1 cellular context compared by ENCODE assay signal in genomic region chr9:37412431-37413151, GRCh38.
TF ChIP-seq lines count a peak whose summit lies in the region.

No MANE protein-coding gene starts in this region.

TF ChIP-seq in H1, 55 proteins besides CTCF, POLR2A, EP300 and RAD21 (continued from another document):
- TF ChIP-seq, protein P1, sequence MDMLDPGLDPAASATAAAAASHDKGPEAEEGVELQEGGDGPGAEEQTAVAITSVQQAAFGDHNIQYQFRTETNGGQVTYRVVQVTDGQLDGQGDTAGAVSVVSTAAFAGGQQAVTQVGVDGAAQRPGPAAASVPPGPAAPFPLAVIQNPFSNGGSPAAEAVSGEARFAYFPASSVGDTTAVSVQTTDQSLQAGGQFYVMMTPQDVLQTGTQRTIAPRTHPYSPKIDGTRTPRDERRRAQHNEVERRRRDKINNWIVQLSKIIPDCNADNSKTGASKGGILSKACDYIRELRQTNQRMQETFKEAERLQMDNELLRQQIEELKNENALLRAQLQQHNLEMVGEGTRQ (IDR thresholded peaks at IDR 0.05; ENCODE audit: low read length) = no peak
- no peak for TF ChIP-seq GTF2F1 (IDR thresholded peaks at IDR 0.05; ENCODE audit: borderline replicate concordance, low read depth, low read length)
- TF ChIP-seq SIRT6 (IDR thresholded peaks at IDR 0.05; ENCODE audit: low read length) = no peak
- TF ChIP-seq NRF1 (IDR thresholded peaks at IDR 0.05; ENCODE audit: low read depth, low read length) = no peak
- TF ChIP-seq RFX5 (IDR thresholded peaks at IDR 0.05; ENCODE audit: borderline replicate concordance, low read depth, low read length) = no peak
- no peak for TF ChIP-seq HDAC6 (IDR thresholded peaks at IDR 0.05; ENCODE audit: low read depth, low read length)
